Comparison of ENCODE assay signal across 9 cellular contexts in genomic region chrX:68511255-68511654, GRCh38.
A peak's percentile ranks its signal among the peaks of the same experiment; 100 is the strongest.
DNase-seq lines count a peak whose midpoint lies in the region; ATAC-seq and TF ChIP-seq lines count a peak whose summit lies in the region.
"Had no signal": no experiment of that assay in that cellular context is flagged by ENCODE, and none has a peak within 500 bp of the region (broad histone marks: within the 10 kb centered on the region; RNA-seq: fewer than 3 reads in every experiment).

No MANE protein-coding gene starts in this region.

- no peak overlapping the region for H3K27ac Mint-ChIP-seq in stimulated activated effector memory CD8-positive, alpha-beta T cell treated with anti-CD3 and anti-CD28 coated beads, Interleukin-12 subunit alpha, Interleukin-12 subunit beta, amount 100 ng/mL, for 72 hours
- H3K27ac Mint-ChIP-seq in T-helper 2 cell treated with Interferon-gamma antibody and Interleukin-4, amounts not matched to agents 5 μg/mL and 100 μg/mL, for 36 hours = no peak overlapping the region
- H3K27ac Mint-ChIP-seq: IgD-negative memory B cell had no signal

- ATAC-seq in GM21526 (IDR thresholded peaks at IDR 0.05; ENCODE audit: low FRiP score, unreplicated experiment) = peak; percentile 84
- ATAC-seq in stimulated activated effector memory CD8-positive, alpha-beta T cell treated with anti-CD3 and anti-CD28 coated beads, Interleukin-12 subunit alpha, Interleukin-12 subunit beta, amount 100 ng/mL, for 72 hours = no peak

- TF ChIP-seq CTCF in VCaP (conservative IDR thresholded peaks at IDR 0.05) = peak; percentile 83

- H3K36me3 Mint-ChIP-seq in stimulated activated effector memory CD8-positive, alpha-beta T cell treated with anti-CD3 and anti-CD28 coated beads, Interleukin-12 subunit alpha, Interleukin-12 subunit beta, amount 100 ng/mL, for 72 hours = peaks cover 81% of the 10 kb centered on the region
- H3K36me3 Mint-ChIP-seq in T-helper 2 cell treated with Interferon-gamma antibody and Interleukin-4, amounts not matched to agents 5 μg/mL and 100 μg/mL, for 36 hours (ENCODE audit: low read depth) = peaks cover 8% of the 10 kb centered on the region
- H3K36me3 Mint-ChIP-seq: IgD-negative memory B cell had no signal

- H3K27me3 Mint-ChIP-seq in T-helper 2 cell treated with Interferon-gamma antibody and Interleukin-4, amounts not matched to agents 5 μg/mL and 100 μg/mL, for 36 hours (ENCODE audit: low read depth) = no peaks in the 10 kb centered on the region
- H3K27me3 Mint-ChIP-seq: IgD-negative memory B cell had no signal

- H3K4me3 Mint-ChIP-seq in stimulated activated effector memory CD8-positive, alpha-beta T cell treated with anti-CD3 and anti-CD28 coated beads, Interleukin-12 subunit alpha, Interleukin-12 subunit beta, amount 100 ng/mL, for 72 hours = no peak overlapping the region
- no peak overlapping the region for H3K4me3 Mint-ChIP-seq in T-helper 2 cell treated with Interferon-gamma antibody and Interleukin-4, amounts not matched to agents 5 μg/mL and 100 μg/mL, for 36 hours
- H3K4me3 Mint-ChIP-seq: IgD-negative memory B cell had no signal

- H3K9me3 Mint-ChIP-seq in stimulated activated effector memory CD8-positive, alpha-beta T cell treated with anti-CD3 and anti-CD28 coated beads, Interleukin-12 subunit alpha, Interleukin-12 subunit beta, amount 100 ng/mL, for 72 hours = no peaks in the 10 kb centered on the region
- no peaks in the 10 kb centered on the region for H3K9me3 Mint-ChIP-seq in T-helper 2 cell treated with Interferon-gamma antibody and Interleukin-4, amounts not matched to agents 5 μg/mL and 100 μg/mL, for 36 hours
- H3K9me3 Mint-ChIP-seq: IgD-negative memory B cell had no signal

- H3K4me1 Mint-ChIP-seq in stimulated activated effector memory CD8-positive, alpha-beta T cell treated with anti-CD3 and anti-CD28 coated beads, Interleukin-12 subunit alpha, Interleukin-12 subunit beta, amount 100 ng/mL, for 72 hours = peaks cover 21% of the 10 kb centered on the region
- peaks cover 2% of the 10 kb centered on the region for H3K4me1 Mint-ChIP-seq in T-helper 2 cell treated with Interferon-gamma antibody and Interleukin-4, amounts not matched to agents 5 μg/mL and 100 μg/mL, for 36 hours (ENCODE audit: low read depth)

- no peak overlapping the region for H3K27ac ChIP-seq in VCaP

- DNase-seq in stimulated activated CD4-positive, alpha-beta T cell treated with anti-CD3 and anti-CD28 coated beads, Interleukin-4, amount 100 ng/mL, for 24 hours = peak; percentile 42
- DNase-seq in stimulated activated CD4-positive, alpha-beta T cell treated with anti-CD3 and anti-CD28 coated beads, Interleukin-12 subunit alpha, Interleukin-12 subunit beta, amount 100 ng/mL, for 4 hours = no peak
- DNase-seq in LoVo (ENCODE audit: low spot score) (peak; percentile 23), germinal center (ENCODE audit: low spot score) (peak; percentile 12)
- peak; percentile 8 to 49 for DNase-seq in stimulated activated effector memory CD8-positive, alpha-beta T cell treated with anti-CD3 and anti-CD28 coated beads, Interleukin-12 subunit alpha, Interleukin-12 subunit beta, amount 100 ng/mL, for 72 hours (ENCODE audit: low spot score in 2 of 2)
- DNase-seq in T-helper 2 cell treated with Interferon-gamma antibody and Interleukin-4, amounts not matched to agents 5 μg/mL and 100 μg/mL, for 36 hours (ENCODE audit: low spot score) = no peak

Comparison
In these comparisons a context has a peak if more than half of its experiments do, and no peak if none do; other contexts are left out.
1. DNase-seq: peak in stimulated activated CD4-positive, alpha-beta T cell treated with anti-CD3 and anti-CD28 coated beads, Interleukin-4, amount 100 ng/mL, for 24 hours (single experiment), LoVo (single experiment), germinal center (single experiment) and stimulated activated effector memory CD8-positive, alpha-beta T cell treated with anti-CD3 and anti-CD28 coated beads, Interleukin-12 subunit alpha, Interleukin-12 subunit beta, amount 100 ng/mL, for 72 hours (2 of 2); none in stimulated activated CD4-positive, alpha-beta T cell treated with anti-CD3 and anti-CD28 coated beads, Interleukin-12 subunit alpha, Interleukin-12 subunit beta, amount 100 ng/mL, for 4 hours (single experiment) and T-helper 2 cell treated with Interferon-gamma antibody and Interleukin-4, amounts not matched to agents 5 μg/mL and 100 μg/mL, for 36 hours (single experiment).